ENCODE assay signal across 14 cellular contexts in genomic region chr5:155460501-155460931, GRCh38.
DNase-seq lines count a peak whose midpoint lies in the region; ATAC-seq lines count a peak whose summit lies in the region.
"Had no signal": no experiment of that assay in that cellular context is flagged by ENCODE, and none has a peak within 500 bp of the region (broad histone marks: within the 10 kb centered on the region; RNA-seq: fewer than 3 reads in every experiment).

No MANE protein-coding gene starts in this region.

- ATAC-seq in left lobe of liver: peak; percentile 86
- no peak for ATAC-seq in GM19455 (IDR thresholded peaks at IDR 0.05; ENCODE audit: unreplicated experiment)
- no peak for ATAC-seq in HG03025 (IDR thresholded peaks at IDR 0.05; ENCODE audit: low FRiP score, unreplicated experiment)
- ATAC-seq: T-helper 17 cell had no signal

- DNase-seq in COR-L47 (lab: John Stamatoyannopoulos, UW) (peak; percentile 54), NCI-H146 (lab: John Stamatoyannopoulos, UW) (peak; percentile 84), NCI-H774 (lab: John Stamatoyannopoulos, UW) (peak; percentile 48), left lobe of liver (ENCODE audit: low spot score) (peak; percentile 74), NOMO-1 (lab: John Stamatoyannopoulos, UW; ENCODE audit: unreplicated experiment in 2 of 2) (no peak), germinal center (ENCODE audit: low spot score) (no peak)
- DNase-seq: DMS153, HCEC 1CT, KG1, NCI-H1436 treated with DMSO at 0.1 percent for 48 hours, RPMI8226, T-helper 17 cell had no signal

Comparison
In these comparisons a context has a peak if more than half of its experiments do, and no peak if none do; other contexts are left out.
1. DNase-seq: peak in COR-L47 (single experiment), NCI-H146 (single experiment), NCI-H774 (single experiment) and left lobe of liver (single experiment); none in NOMO-1 (0 of 2) and germinal center (single experiment).